In the genomic region with DNA sequence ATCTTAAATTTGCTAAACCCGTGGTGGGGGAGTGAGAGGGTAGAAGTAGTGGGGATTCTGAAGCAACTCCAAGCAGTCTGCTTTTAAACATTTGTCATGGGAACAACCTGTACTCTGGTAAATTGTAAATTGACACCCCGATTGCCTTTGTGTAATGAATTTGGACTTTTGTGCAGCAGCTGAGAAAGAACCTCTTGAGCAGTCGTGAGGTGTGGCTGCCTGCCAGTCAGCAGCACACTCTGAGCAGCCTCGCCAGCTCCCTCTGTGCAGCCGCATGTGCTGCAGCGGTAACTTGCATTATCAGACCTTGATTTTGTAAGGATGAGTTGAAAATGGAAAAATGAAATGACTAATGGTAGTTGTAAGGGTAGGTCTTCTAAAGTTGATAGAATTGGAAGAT, we compare ENCODE assay signal across 7 cellular contexts.
A peak's percentile ranks its signal among the peaks of the same experiment; 100 is the strongest.
DNase-seq lines count a peak whose midpoint lies in the region; ATAC-seq and TF ChIP-seq lines count a peak whose summit lies in the region.

No MANE protein-coding gene starts in this region.

- ATAC-seq in HG02973 (IDR thresholded peaks at IDR 0.05; ENCODE audit: unreplicated experiment): no peak

- no peaks in the 10 kb centered on the region for H4K20me1 ChIP-seq in PC-9 (ENCODE audit: insufficient read depth)

- CTCF ChIA-PET in PC-9 (lab: Charles Lee): no interaction called here

- no peak overlapping the region for H3K4me2 ChIP-seq in PC-9

- WGBS in ovary, 3 donors: 5 to 14% (median 10%) methylated on average over 6 of the region's 6 CpGs

- TF ChIP-seq CTCF in ovary (IDR thresholded peaks at IDR 0.05) (no peak), PC-9 (conservative IDR thresholded peaks at IDR 0.05) (no peak)

- DNase-seq in NCI-H1105 treated with DMSO at 0.1 percent for 48 hours (lab: John Stamatoyannopoulos, UW): peak; percentile 95
- peak; percentile 49 to 50 for DNase-seq in erythroblast (lab: John Stamatoyannopoulos, UW)
- peak; percentile 71 to 87 (median 75) for DNase-seq in ovary
- DNase-seq in UCSD-AML1 (lab: John Stamatoyannopoulos, UW; ENCODE audit: unreplicated experiment): no peak
- no peak for DNase-seq in PC-9

- H3K9me3 Mint-ChIP-seq in T-helper 1 cell treated with Interleukin-12 subunit alpha and Interleukin-12 subunit beta and Interleukin-4 antibody, amounts not matched to agents 30 μg/mL and 1 μg/mL, for 36 hours: no peaks in the 10 kb centered on the region

- no peaks in the 10 kb centered on the region for H3K27me3 ChIP-seq in ovary
- no peaks in the 10 kb centered on the region for H3K27me3 ChIP-seq in PC-9 (ENCODE audit: insufficient read depth, low read depth)

- BruUV-seq in PC-9 (replicated peaks; lab: Mats Ljungman, UMichigan): no TSS peak

- no peaks in the 10 kb centered on the region for H3K79me2 ChIP-seq in PC-9 (ENCODE audit: low read depth)

- no peak for TF ChIP-seq POLR2A in erythroblast (IDR thresholded peaks at IDR 0.05; ENCODE audit: low read length)
- TF ChIP-seq POLR2A in ovary (IDR thresholded peaks at IDR 0.05): no peak

- no peak overlapping the region for H2AFZ ChIP-seq in PC-9

- H3K27me3 Mint-ChIP-seq in T-helper 1 cell treated with Interleukin-12 subunit alpha and Interleukin-12 subunit beta and Interleukin-4 antibody, amounts not matched to agents 30 μg/mL and 1 μg/mL, for 36 hours (ENCODE audit: low read depth): no peaks in the 10 kb centered on the region

- H3K4me1 Mint-ChIP-seq in T-helper 1 cell treated with Interleukin-12 subunit alpha and Interleukin-12 subunit beta and Interleukin-4 antibody, amounts not matched to agents 30 μg/mL and 1 μg/mL, for 36 hours (ENCODE audit: low read depth): peaks cover 81% of the 10 kb centered on the region

- H3K4me3 Mint-ChIP-seq in T-helper 1 cell treated with Interleukin-12 subunit alpha and Interleukin-12 subunit beta and Interleukin-4 antibody, amounts not matched to agents 30 μg/mL and 1 μg/mL, for 36 hours: peak overlapping the region; percentile 76

- H3K27ac ChIP-seq in ovary (no peak overlapping the region), PC-9 (no peak overlapping the region)

- no peaks in the 10 kb centered on the region for H3K9me3 ChIP-seq in ovary
- no peaks in the 10 kb centered on the region; the same call in 1 of the 2 replicates for H3K9me3 ChIP-seq in PC-9 (ENCODE audit: insufficient read depth, low read depth)

- no peaks in the 10 kb centered on the region for H3K9me2 ChIP-seq in PC-9 (ENCODE audit: insufficient read depth)

- H3K4me1 ChIP-seq in ovary (ENCODE audit: insufficient read depth) (peaks cover 27% of the 10 kb centered on the region), PC-9 (replicated peaks; ENCODE audit: insufficient read depth) (no peaks in the 10 kb centered on the region)

- H3K36me3 ChIP-seq in ovary: no peaks in the 10 kb centered on the region
- H3K36me3 ChIP-seq in PC-9 (ENCODE audit: low read depth): no peaks in the 10 kb centered on the region

- no peak for TF ChIP-seq EP300 in ovary (IDR thresholded peaks at IDR 0.05)

- H3K27ac Mint-ChIP-seq in T-helper 1 cell treated with Interleukin-12 subunit alpha and Interleukin-12 subunit beta and Interleukin-4 antibody, amounts not matched to agents 30 μg/mL and 1 μg/mL, for 36 hours: peak overlapping the region; percentile 88

- no peaks in the 10 kb centered on the region for H3F3A ChIP-seq in PC-9 (ENCODE audit: insufficient read depth, low read depth)

- intact Hi-C loops in ovary (cut with DNase I): no loop called here
- intact Hi-C loops in PC-9 (cut with micrococcal nuclease; ENCODE audit: unreplicated experiment): no loop called here

- H3K36me3 Mint-ChIP-seq in T-helper 1 cell treated with Interleukin-12 subunit alpha and Interleukin-12 subunit beta and Interleukin-4 antibody, amounts not matched to agents 30 μg/mL and 1 μg/mL, for 36 hours (ENCODE audit: low read depth): peaks cover 24% of the 10 kb centered on the region

- POLR2A ChIA-PET in PC-9 (lab: Charles Lee; ENCODE audit: unreplicated experiment): no interaction called here

- H3K4me3 ChIP-seq in ovary: no peak overlapping the region
- no peak overlapping the region for H3K4me3 ChIP-seq in PC-9

Comparison
In these comparisons a context has a peak if more than half of its experiments do, and no peak if none do; other contexts are left out.
1. DNase-seq: peak in NCI-H1105 treated with DMSO at 0.1 percent for 48 hours (single experiment), erythroblast (2 of 2) and ovary (5 of 5); none in UCSD-AML1 (single experiment) and PC-9 (0 of 2).